In the genomic region with DNA sequence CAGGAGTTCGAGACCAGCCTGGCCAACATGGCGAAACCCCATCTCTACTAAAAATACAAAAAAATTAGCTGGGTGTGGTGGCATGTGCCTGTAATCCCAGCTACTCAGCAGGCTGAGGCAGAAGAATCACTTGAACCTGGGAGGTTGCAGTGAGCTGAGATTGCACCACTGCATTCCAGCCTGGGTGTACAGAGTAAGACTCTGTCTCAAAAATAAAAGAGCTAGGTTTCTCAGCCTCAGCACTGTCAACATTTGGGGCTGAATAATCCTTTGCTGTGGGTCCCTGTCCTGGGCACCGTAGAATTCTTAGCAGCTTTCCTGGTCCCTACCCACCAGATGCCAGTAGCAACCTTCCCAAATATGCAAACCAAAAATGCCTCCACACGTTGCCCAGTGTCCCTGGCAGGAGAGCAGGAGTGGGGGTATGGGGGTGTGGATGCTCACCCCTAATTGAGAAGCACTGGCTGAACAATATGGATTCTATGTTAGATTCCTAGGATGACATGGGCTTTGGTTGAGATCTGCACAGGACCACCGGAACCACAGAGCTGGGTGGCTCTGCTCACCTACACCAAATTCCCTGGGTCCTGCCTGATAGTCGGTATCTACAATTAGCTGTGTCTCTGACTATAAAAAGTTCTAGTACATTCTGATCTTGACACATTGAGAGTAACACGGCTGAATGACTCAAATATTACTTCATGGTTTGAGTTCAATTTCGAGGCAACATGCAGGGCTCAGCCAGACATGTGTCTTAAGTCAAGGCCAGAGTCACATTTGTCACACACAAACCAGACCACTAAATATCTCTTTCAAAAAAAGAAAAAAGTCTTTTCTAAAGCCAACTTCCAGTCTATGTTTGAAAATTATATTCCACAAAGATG, we compare ENCODE assay signal across 23 cellular contexts.
DNase-seq lines count a peak whose midpoint lies in the region; ATAC-seq and TF ChIP-seq lines count a peak whose summit lies in the region.
"Had no signal": no experiment of that assay in that cellular context is flagged by ENCODE, and none has a peak within 500 bp of the region (broad histone marks: within the 10 kb centered on the region; RNA-seq: fewer than 3 reads in every experiment).

No MANE protein-coding gene starts in this region.

- ATAC-seq in right cardiac atrium (peak; percentile 66 to 87), gastrocnemius medialis (peak; percentile 96 to 97), HG03025 (IDR thresholded peaks at IDR 0.05; ENCODE audit: low FRiP score, unreplicated experiment) (no peak)
- ATAC-seq: CD8-positive, alpha-beta T cell; stimulated activated naive CD8-positive, alpha-beta T cell treated with anti-CD3 and anti-CD28 coated beads, Interleukin-15, Interleukin-2, amounts not matched to agents 100 U/mL and 50 U/mL, for 24 hours; T-cell had no signal

- TF ChIP-seq CTCF in coronary artery (IDR thresholded peaks at IDR 0.05): no peak
- TF ChIP-seq CTCF in gastrocnemius medialis (IDR thresholded peaks at IDR 0.05 in 4 of 5, conservative IDR thresholded peaks at IDR 0.05 in 1 of 5): no peak

- H3K9me3 ChIP-seq in right cardiac atrium (ENCODE audit: control insufficient read depth, low read length) (no peaks in the 10 kb centered on the region), gastrocnemius medialis (no peaks in the 10 kb centered on the region)
- H3K9me3 ChIP-seq: esophagus squamous epithelium had no signal

- H3K27me3 ChIP-seq in right cardiac atrium (ENCODE audit: control insufficient read depth, insufficient read depth) (no peaks in the 10 kb centered on the region), gastrocnemius medialis (no peaks in the 10 kb centered on the region)
- H3K27me3 ChIP-seq: esophagus squamous epithelium, hepatocyte had no signal

- TF ChIP-seq POLR2A in gastrocnemius medialis (IDR thresholded peaks at IDR 0.05): no peak

- WGBS in right cardiac atrium: 61% methylated on average over 8 of the region's 8 CpGs

- no peaks in the 10 kb centered on the region for H3K36me3 ChIP-seq in gastrocnemius medialis
- H3K36me3 ChIP-seq: esophagus squamous epithelium had no signal

- H3K4me3 ChIP-seq in coronary artery: peak overlapping the region; percentile 24
- no peak overlapping the region for H3K4me3 ChIP-seq in right cardiac atrium (ENCODE audit: low read length)
- no peak overlapping the region for H3K4me3 ChIP-seq in gastrocnemius medialis
- H3K4me3 ChIP-seq: esophagus squamous epithelium, hepatocyte had no signal

- intact Hi-C loops in right cardiac atrium (cut with DNase I) (no loop called here), gastrocnemius medialis (cut with DNase I; ENCODE audit: low total_unique reads) (loop anchor here (2.0 kb wide), 1 partner anchor 57 kb away; no protein-coding TSS in a partner anchor)

- H3K27ac ChIP-seq in coronary artery (peak overlapping the region; percentile 73 to 84), right cardiac atrium (ENCODE audit: low read length) (no peak overlapping the region), gastrocnemius medialis (peak overlapping the region; percentile 58 to 78 (median 68))
- H3K27ac ChIP-seq: hepatocyte, HL-60 had no signal

- H3K4me1 ChIP-seq in right cardiac atrium (ENCODE audit: control insufficient read depth, insufficient read depth, low read length) (peaks cover 4% of the 10 kb centered on the region), gastrocnemius medialis (peaks cover 0 to 11% of the 10 kb centered on the region in 2 donors)

- DNase-seq in GM04504 (ENCODE audit: low read depth): peak; percentile 1
- peak; percentile 74 for DNase-seq in coronary artery (ENCODE audit: low spot score)
- DNase-seq in right cardiac atrium: peak in 1 of 3 donors; percentile 14
- peak; percentile 2 to 28 for DNase-seq in gastrocnemius medialis
- DNase-seq in nucleus accumbens (lab: John Stamatoyannopoulos, UW): no peak
- no peak for DNase-seq in dedifferentiated amniotic fluid mesenchymal stem cell (ENCODE audit: extremely low spot score)
- DNase-seq in NCI-H2029 (lab: John Stamatoyannopoulos, UW): no peak
- DNase-seq: activated CD4-positive, alpha-beta T cell treated with anti-CD3 and anti-CD28 coated beads, Interleukin-2, amount 50 U/mL, for 48 hours; activated naive CD4-positive, alpha-beta T cell treated with anti-CD3 and anti-CD28 coated beads, Interleukin-2, amount 50 U/mL, for 16 hours; activated T-cell treated with anti-CD3 and anti-CD28 coated beads for 4 hours; CD8-positive, alpha-beta T cell; DND-41; effector CD4-positive, alpha-beta T cell; esophagus squamous epithelium; NCI-H1694 treated with DMSO at 0.1 percent for 48 hours; NCI-H345; NK-92 treated with Interleukin-12 subunit alpha and Interleukin-12 subunit beta, amount 100 ng/mL, for 24 hours; retina; stimulated activated naive CD8-positive, alpha-beta T cell treated with anti-CD3 and anti-CD28 coated beads, Interleukin-15, Interleukin-2, amounts not matched to agents 100 U/mL and 50 U/mL, for 24 hours; T-cell had no signal

- in situ Hi-C loops in gastrocnemius medialis (cut with MboI; ENCODE audit: low sequenced_read_pairs in 4 of 4): no loop called here

Comparison
In these comparisons a context has a peak if more than half of its experiments do, and no peak if none do; other contexts are left out.
1. DNase-seq: peak in GM04504 (single experiment), coronary artery (single experiment) and gastrocnemius medialis (2 of 2); none in nucleus accumbens (0 of 56), dedifferentiated amniotic fluid mesenchymal stem cell (single experiment) and NCI-H2029 (single experiment).